In genomic region chr7:80841566-80842478, GRCh38 we compare ENCODE assay signal across 27 cellular contexts.
DNase-seq lines count a peak whose midpoint lies in the region; ATAC-seq and TF ChIP-seq lines count a peak whose summit lies in the region.
"Had no signal": no experiment of that assay in that cellular context is flagged by ENCODE, and none has a peak within 500 bp of the region (broad histone marks: within the 10 kb centered on the region; RNA-seq: fewer than 3 reads in every experiment).

No MANE protein-coding gene starts in this region.

- H3K23ac ChIP-seq in mesenchymal stem cell (ENCODE audit: low read length in 2 of 2): no peak overlapping the region

- no peak overlapping the region for H3K4me2 ChIP-seq in mesenchymal stem cell (ENCODE audit: low read length, poor library complexity, severe bottlenecking)

- H2BK12ac ChIP-seq in mesenchymal stem cell (ENCODE audit: low read length in 2 of 2): no peak overlapping the region

- H3K27me3 ChIP-seq in mesenchymal stem cell (ENCODE audit: control insufficient read depth in 1 of 2, insufficient read depth in 1 of 2, low read length in 2 of 2) (no peaks in the 10 kb centered on the region), upper lobe of right lung (no peaks in the 10 kb centered on the region)
- H3K27me3 ChIP-seq: foreskin keratinocyte, uterus had no signal

- no peak overlapping the region for H4K8ac ChIP-seq in mesenchymal stem cell (ENCODE audit: low read length)

- H2AK5ac ChIP-seq in mesenchymal stem cell (ENCODE audit: low read length, severe bottlenecking): no peak overlapping the region

- H2BK15ac ChIP-seq in mesenchymal stem cell (ENCODE audit: low read depth, poor library complexity, severe bottlenecking): no peak overlapping the region

- no peak overlapping the region for H3K18ac ChIP-seq in mesenchymal stem cell (ENCODE audit: low read depth in 1 of 2, low read length in 2 of 2)

- H3K9me3 ChIP-seq in mesenchymal stem cell (ENCODE audit: control insufficient read depth, low read length) (no peaks in the 10 kb centered on the region), upper lobe of right lung (no peaks in the 10 kb centered on the region)
- H3K9me3 ChIP-seq: uterus had no signal

- no peaks in the 10 kb centered on the region for H3K79me1 ChIP-seq in mesenchymal stem cell (replicated peaks; ENCODE audit: low read length, poor library complexity, severe bottlenecking)

- WGBS in mesenchymal stem cell: 70% methylated on average over 4 of the region's 4 CpGs

- H3K4ac ChIP-seq in mesenchymal stem cell (ENCODE audit: low read depth in 1 of 2, low read length in 2 of 2): no peak overlapping the region

- H3K27ac ChIP-seq in mesenchymal stem cell (ENCODE audit: low read length, poor library complexity, severe bottlenecking) (peak overlapping the region; percentile 75), upper lobe of right lung (no peak overlapping the region)
- H3K27ac ChIP-seq: foreskin keratinocyte, skin epidermis had no signal

- H3K4me3 ChIP-seq in mesenchymal stem cell (ENCODE audit: insufficient read depth in 1 of 2, low read depth in 1 of 2, low read length in 2 of 2): no peak overlapping the region
- no peak overlapping the region for H3K4me3 ChIP-seq in upper lobe of right lung
- H3K4me3 ChIP-seq: skin epidermis, uterus had no signal

- intact Hi-C loops in upper lobe of right lung (cut with DNase I): no loop called here

- no peak for TF ChIP-seq CTCF in upper lobe of right lung (IDR thresholded peaks at IDR 0.05)

- no peak overlapping the region for H2BK120ac ChIP-seq in mesenchymal stem cell (ENCODE audit: low read depth, low read length)

- DNase-seq in CD1c-positive myeloid dendritic cell (ENCODE audit: extremely low spot score) (peak; percentile 20), NOMO-1 treated with DMSO at 0.1 percent for 48 hours (lab: John Stamatoyannopoulos, UW; ENCODE audit: unreplicated experiment) (peak; percentile 88), brain pericyte (ENCODE audit: low read depth, low spot score) (peak; percentile 53), mesenchymal stem cell (peak; percentile 35), C1 segment of cervical spinal cord (lab: John Stamatoyannopoulos, UW) (no peak), upper lobe of right lung (no peak)
- DNase-seq: activated B cell treated with CpG ODN at 0.5 μM for 24 hours; activated CD4-positive, alpha-beta memory T cell treated with anti-CD3 and anti-CD28 coated beads for 36 hours; activated naive CD4-positive, alpha-beta T cell treated with anti-CD3 and anti-CD28 coated beads for 36 hours; activated T-cell treated with anti-CD3 and anti-CD28 coated beads, Interleukin-2, amount 50 U/mL, for 1 hour; aorta; CD4-positive, CD25-positive, alpha-beta regulatory T cell; DMS53; foreskin keratinocyte; hypothalamus; KBM-7; kidney; naive B cell; NCI-H1048; NCI-H2029 treated with DMSO at 0.1 percent for 48 hours; NCI-H446 treated with DMSO at 0.1 percent for 48 hours; Right ventricle myocardium superior; T-helper 2 cell; uterus had no signal

- H2BK5ac ChIP-seq in mesenchymal stem cell (ENCODE audit: low read depth, low read length, poor library complexity, severe bottlenecking): peak overlapping the region; percentile 68

- no peak overlapping the region for H3K9ac ChIP-seq in mesenchymal stem cell (ENCODE audit: low read length)

- ATAC-seq in GM21528 (IDR thresholded peaks at IDR 0.05; ENCODE audit: low FRiP score, unreplicated experiment) (no peak), GM18861 (IDR thresholded peaks at IDR 0.05; ENCODE audit: unreplicated experiment) (no peak), upper lobe of right lung (no peak)
- ATAC-seq: foreskin keratinocyte had no signal

- no peak overlapping the region for H4K91ac ChIP-seq in mesenchymal stem cell (ENCODE audit: low read length)

- H3K4me1 ChIP-seq in mesenchymal stem cell (ENCODE audit: control insufficient read depth, insufficient read depth, low read depth, low read length) (peaks cover 3% of the 10 kb centered on the region), upper lobe of right lung (peaks cover 6% of the 10 kb centered on the region)
- H3K4me1 ChIP-seq: uterus had no signal

- H2AFZ ChIP-seq in mesenchymal stem cell (ENCODE audit: low read depth, low read length): no peak overlapping the region

- peaks cover 3 to 60% of the 10 kb centered on the region in 2 experiments for H3K36me3 ChIP-seq in mesenchymal stem cell (ENCODE audit: control insufficient read depth in 1 of 2, insufficient read depth in 2 of 2, low read depth in 1 of 2, low read length in 2 of 2)
- no peaks in the 10 kb centered on the region for H3K36me3 ChIP-seq in upper lobe of right lung
- H3K36me3 ChIP-seq: uterus had no signal

- no peak overlapping the region for H3K14ac ChIP-seq in mesenchymal stem cell (ENCODE audit: low read length in 2 of 2)

Comparison
In these comparisons a context has a peak if more than half of its experiments do, and no peak if none do; other contexts are left out.
1. DNase-seq: peak in CD1c-positive myeloid dendritic cell (single experiment), NOMO-1 treated with DMSO at 0.1 percent for 48 hours (single experiment), brain pericyte (single experiment) and mesenchymal stem cell (single experiment); none in C1 segment of cervical spinal cord (0 of 14) and upper lobe of right lung (single experiment).